8 cellular contexts compared by ENCODE assay signal in the genomic region with DNA sequence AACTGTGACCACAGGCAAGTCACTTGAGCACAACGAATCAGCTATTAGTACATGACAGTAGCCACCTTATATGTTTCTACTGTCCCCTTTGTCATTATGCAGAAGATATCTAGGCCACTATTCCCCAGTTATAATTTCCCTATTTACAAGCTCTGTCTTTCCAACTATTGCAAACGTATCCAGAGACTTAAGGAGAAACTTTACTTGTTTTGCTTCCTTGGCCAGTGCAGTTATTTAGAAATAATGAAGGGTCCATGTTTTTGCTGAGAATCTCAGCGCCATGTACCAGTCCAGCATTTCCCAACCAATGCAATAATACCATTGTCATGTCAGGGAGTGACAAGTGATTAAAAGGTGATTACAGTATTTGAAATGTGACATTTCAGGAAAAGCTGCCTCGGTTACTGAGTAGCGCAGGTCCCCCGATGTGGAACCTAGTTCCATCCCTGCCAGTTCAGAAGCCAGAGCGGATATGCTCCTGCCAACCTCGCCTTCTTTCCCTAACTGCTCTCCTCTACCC. TPM values are rescaled to one million over a fixed set of nuclear protein-coding genes. Genes with fewer than 3 reads are reported as not detected.
DNase-seq lines count a peak whose midpoint lies in the region; ATAC-seq and TF ChIP-seq lines count a peak whose summit lies in the region.

No MANE protein-coding gene starts in this region.

- peaks cover 10% of the 10 kb centered on the region for H3K36me3 Mint-ChIP-seq in Caco-2 (ENCODE audit: insufficient read depth, unreplicated experiment)
- peaks cover 0 to 3% of the 10 kb centered on the region in 2 donors for H3K36me3 Mint-ChIP-seq in stimulated activated naive B cell treated with anti-CD40 and anti-IgM and Interleukin-4, amounts not matched to agents 10 μg/mL and 1 μg/mL and 100 μg/mL, for 72 hours

- TF ChIP-seq CTCF in Caco-2 (IDR thresholded peaks at IDR 0.05; ENCODE audit: insufficient read depth in 1 of 2, low read depth in 1 of 2, low read length in 1 of 2, severe bottlenecking in 1 of 2, unreplicated experiment in 1 of 2) (no peak), GM13976 (IDR thresholded peaks at IDR 0.05; ENCODE audit: borderline replicate concordance, control extremely low read depth, extremely low read depth, insufficient read depth, missing control alignments) (no peak)

- H3K27ac ChIP-seq in adipose tissue (ENCODE audit: low read depth, low read length) = peak overlapping the region; percentile 48
- peak overlapping the region; percentile 34 for H3K27ac ChIP-seq in iPS-18a (ENCODE audit: low read length)

- H3K36me3 ChIP-seq in Caco-2 (ENCODE audit: control insufficient read depth, insufficient read depth, low read length) = peaks cover 2% of the 10 kb centered on the region; the same call in 1 of the 2 replicates
- H3K36me3 ChIP-seq in iPS-18a (ENCODE audit: control insufficient read depth, low read depth, low read length) = no peaks in the 10 kb centered on the region

- H3K4me3 ChIP-seq in Caco-2 (ENCODE audit: low read depth, low read length) (peak overlapping the region; percentile 68), iPS-18a (ENCODE audit: low read length) (peak overlapping the region; percentile 79)

- intact Hi-C loops in Caco-2 (cut with micrococcal nuclease; ENCODE audit: unreplicated experiment) = loop anchor here (1.0 kb wide), 1 partner anchor 69 kb away; no protein-coding TSS in a partner anchor

- H3K9ac ChIP-seq in iPS-18a (ENCODE audit: low read length) = peak overlapping the region; percentile 73

- peaks cover 9% of the 10 kb centered on the region for H3K4me1 Mint-ChIP-seq in Caco-2 (ENCODE audit: low read depth, unreplicated experiment)
- peaks cover 10 to 21% of the 10 kb centered on the region in 2 donors for H3K4me1 Mint-ChIP-seq in stimulated activated naive B cell treated with anti-CD40 and anti-IgM and Interleukin-4, amounts not matched to agents 10 μg/mL and 1 μg/mL and 100 μg/mL, for 72 hours

- peak overlapping the region; percentile 95 for H3K27ac Mint-ChIP-seq in Caco-2 (ENCODE audit: unreplicated experiment)
- peak overlapping the region; percentile 93 for H3K27ac Mint-ChIP-seq in stimulated activated naive B cell treated with anti-CD40 and anti-IgM and Interleukin-4, amounts not matched to agents 10 μg/mL and 1 μg/mL and 100 μg/mL, for 72 hours

- no peaks in the 10 kb centered on the region for H3K9me3 Mint-ChIP-seq in Caco-2 (ENCODE audit: unreplicated experiment)
- H3K9me3 Mint-ChIP-seq in stimulated activated naive B cell treated with anti-CD40 and anti-IgM and Interleukin-4, amounts not matched to agents 10 μg/mL and 1 μg/mL and 100 μg/mL, for 72 hours = no peaks in the 10 kb centered on the region

- peaks cover 8% of the 10 kb centered on the region for H3K4me1 ChIP-seq in Caco-2
- peaks cover 11% of the 10 kb centered on the region for H3K4me1 ChIP-seq in iPS-18a (ENCODE audit: control insufficient read depth, low read depth, low read length)

- DNase-seq in Caco-2 = no peak
- DNase-seq in stimulated activated naive B cell treated with anti-CD40 and anti-IgM and Interleukin-4, amounts not matched to agents 10 μg/mL and 1 μg/mL and 100 μg/mL, for 72 hours = no peak
- DNase-seq in GM13976 (ENCODE audit: low spot score) = no peak
- DNase-seq in T1000 (lab: John Stamatoyannopoulos, UW) = no peak

- POLR2A ChIA-PET in Caco-2 (lab: Charles Lee) = interaction anchor here (0.7 kb wide), 1 partner anchor 117 kb away, joined by 3 read pairs; no protein-coding TSS in a partner anchor

- BruUV-seq in Caco-2 (replicated peaks; lab: Mats Ljungman, UMichigan) = TSS peak; percentile 65

- CTCF ChIA-PET in Caco-2 (lab: Charles Lee) = interaction anchor here (0.7 kb wide), 1 partner anchor 64 kb away, joined by 3 read pairs; no protein-coding TSS in a partner anchor

- ATAC-seq in HG03159 (IDR thresholded peaks at IDR 0.05; ENCODE audit: unreplicated experiment) (peak; percentile 11), HG03442 (IDR thresholded peaks at IDR 0.05; ENCODE audit: unreplicated experiment) (no peak)
- ATAC-seq in stimulated activated naive B cell treated with anti-CD40 and anti-IgM and Interleukin-4, amounts not matched to agents 10 μg/mL and 1 μg/mL and 100 μg/mL, for 72 hours (replicated peaks) = no peak

- peak overlapping the region; percentile 95 for H3K4me3 Mint-ChIP-seq in Caco-2 (ENCODE audit: unreplicated experiment)
- H3K4me3 Mint-ChIP-seq in stimulated activated naive B cell treated with anti-CD40 and anti-IgM and Interleukin-4, amounts not matched to agents 10 μg/mL and 1 μg/mL and 100 μg/mL, for 72 hours = peak overlapping the region; percentile 93 to 99

- no peaks in the 10 kb centered on the region for H3K9me3 ChIP-seq in Caco-2
- H3K9me3 ChIP-seq in iPS-18a (ENCODE audit: control insufficient read depth, low read depth, low read length) = no peaks in the 10 kb centered on the region

- in situ Hi-C loops in GM13976 (cut with MboI; ENCODE audit: low sequenced_read_pairs, unreplicated experiment) = no loop called here

- WGBS in adipose tissue, 3 donors = 5 to 14% (median 10%) methylated on average over 7 to 8 of the region's 8 CpGs

- no peaks in the 10 kb centered on the region for H3K27me3 Mint-ChIP-seq in Caco-2 (ENCODE audit: insufficient read depth, unreplicated experiment)
- H3K27me3 Mint-ChIP-seq in stimulated activated naive B cell treated with anti-CD40 and anti-IgM and Interleukin-4, amounts not matched to agents 10 μg/mL and 1 μg/mL and 100 μg/mL, for 72 hours = peaks cover 0 to 9% of the 10 kb centered on the region in 2 donors

- no peaks in the 10 kb centered on the region; the same call in 1 of the 2 replicates for H3K27me3 ChIP-seq in Caco-2 (replicated peaks; ENCODE audit: control insufficient read depth, insufficient read depth, low read length)
- H3K27me3 ChIP-seq in iPS-18a (ENCODE audit: control insufficient read depth, insufficient read depth, low read length) = no peaks in the 10 kb centered on the region

RNA-seq across cellular contexts. Expression of gene ZNF624, which starts 0.7 kb away (rescaled TPM):
- 6.2 and 7.6 TPM in 2 replicates for total RNA-seq in Caco-2 (2022)
- 1 to 10 TPM in 2 of 3 donors, under 1 TPM in 1; 0.53 to 1.7 (median 1.5) TPM for polyA plus RNA-seq in adipose tissue

RNA-seq across cellular contexts. Expression of gene CCDC144A, which starts 37.1 kb away (rescaled TPM):
- 17.0 and 18.1 TPM in 2 replicates for total RNA-seq in Caco-2 (2022)
- 1 to 10 TPM in 2 of 3 donors, under 1 TPM in 1; 0.67 to 1.6 (median 1.5) TPM for polyA plus RNA-seq in adipose tissue
